Comparison of ENCODE assay signal across 9 cellular contexts in the genomic region with DNA sequence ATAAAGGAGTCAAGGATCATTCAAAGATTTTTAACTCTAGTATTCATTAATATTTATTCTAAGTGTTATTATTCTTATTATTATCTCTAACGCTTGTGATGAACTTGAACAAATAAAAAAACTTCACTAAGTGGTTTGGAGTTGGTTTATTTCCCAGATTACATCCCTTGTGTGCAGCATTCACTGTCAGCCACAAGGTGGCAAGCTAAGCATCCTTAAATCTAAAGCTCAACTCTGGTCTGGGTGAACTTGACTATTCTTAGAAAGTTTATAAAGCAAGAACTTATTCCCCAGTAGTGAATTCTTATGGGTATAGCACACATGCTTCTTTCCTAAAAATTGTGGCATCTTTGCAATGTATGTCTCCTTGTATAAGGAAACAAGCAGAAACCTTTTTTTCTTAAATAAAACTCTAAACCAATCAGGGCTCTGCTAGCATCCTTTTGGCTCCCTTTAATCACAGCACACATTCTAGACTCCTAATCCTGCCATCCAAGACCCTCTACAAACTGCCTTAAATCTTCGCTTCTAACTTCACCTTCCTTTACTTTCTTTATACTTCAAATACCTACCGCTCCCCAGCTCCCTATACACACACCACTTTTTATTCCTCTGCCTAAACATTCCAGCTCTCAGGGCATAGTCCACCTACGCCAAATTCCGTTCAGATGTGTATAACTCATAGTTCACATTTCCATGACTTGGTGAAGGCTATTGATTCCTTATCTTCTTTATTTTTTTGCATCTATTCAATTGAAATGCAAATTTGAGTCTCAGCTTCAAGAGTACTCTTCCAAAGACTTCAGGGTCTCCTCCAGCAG.
DNase-seq lines count a peak whose midpoint lies in the region; TF ChIP-seq lines count a peak whose summit lies in the region.
"Had no signal": no experiment of that assay in that cellular context is flagged by ENCODE, and none has a peak within 500 bp of the region (broad histone marks: within the 10 kb centered on the region; RNA-seq: fewer than 3 reads in every experiment).

No MANE protein-coding gene starts in this region.

- no peaks in the 10 kb centered on the region for H4K20me1 ChIP-seq in GM23248 (ENCODE audit: insufficient read depth)
- no peaks in the 10 kb centered on the region for H4K20me1 ChIP-seq in SK-N-SH (ENCODE audit: insufficient read depth)

- in situ Hi-C loops in GM23248 (cut with MboI), result loop anchor here (25.0 kb wide), 1 partner anchor 721 kb away; no protein-coding TSS in a partner anchor

- H3K4me3 ChIP-seq in GM23248 (no peak overlapping the region), SK-N-SH (ENCODE audit: low read depth in 2 of 2, low read length in 1 of 2) (no peak overlapping the region; a peak in 1 of 4 replicates), fibroblast of pulmonary artery (replicated peaks; ENCODE audit: low read depth, low read length) (no peak overlapping the region)

- TF ChIP-seq EP300 in SK-N-SH (IDR thresholded peaks at IDR 0.05; ENCODE audit: borderline replicate concordance in 1 of 2, low read depth in 1 of 2, low read length in 1 of 2), result no peak

- CTCF ChIA-PET in SK-N-SH (lab: Yijun Ruan, JAX), result interaction anchor here (0.8 to 5.2 kb wide), 31 partner anchors 8 to 1033 kb away, joined by 3 to 33 read pairs (median 4); no protein-coding TSS in a partner anchor

- H3K9me2 ChIP-seq in GM23248 (ENCODE audit: insufficient read depth), result no peaks in the 10 kb centered on the region
- H3K9me2 ChIP-seq in SK-N-SH, result no peaks in the 10 kb centered on the region

- no peaks in the 10 kb centered on the region for H3K36me3 ChIP-seq in GM23248 (ENCODE audit: low read depth)
- no peaks in the 10 kb centered on the region for H3K36me3 ChIP-seq in SK-N-SH (replicated peaks in 1 of 2; ENCODE audit: control insufficient read depth in 1 of 2, insufficient read depth in 2 of 2, low read length in 1 of 2)
- H3K36me3 ChIP-seq: neutrophil had no signal

- peak; percentile 82 for TF ChIP-seq RAD21 in SK-N-SH (IDR thresholded peaks at IDR 0.05; ENCODE audit: low read length)

- H3K4me1 ChIP-seq in GM23248 (ENCODE audit: insufficient read depth) (no peaks in the 10 kb centered on the region), SK-N-SH (ENCODE audit: control insufficient read depth in 1 of 2, insufficient read depth in 2 of 2, low read depth in 1 of 2, low read length in 1 of 2) (no peaks in the 10 kb centered on the region)

- no peaks in the 10 kb centered on the region for H3F3A ChIP-seq in GM23248 (ENCODE audit: insufficient read depth)
- no peaks in the 10 kb centered on the region for H3F3A ChIP-seq in SK-N-SH (replicated peaks; ENCODE audit: insufficient read depth)

- H3K9me3 ChIP-seq in GM23248 (ENCODE audit: low read depth) (no peaks in the 10 kb centered on the region), SK-N-SH (no peaks in the 10 kb centered on the region)
- H3K9me3 ChIP-seq: neutrophil had no signal

- POLR2A ChIA-PET in SK-N-SH (lab: Yijun Ruan, JAX), result no interaction called here

- H3K9ac ChIP-seq in GM23248 (no peak overlapping the region), SK-N-SH (no peak overlapping the region)

- TF ChIP-seq CTCF in SK-N-SH (IDR thresholded peaks at IDR 0.05), result peak; percentile 87
- TF ChIP-seq CTCF in fibroblast of pulmonary artery (IDR thresholded peaks at IDR 0.05; ENCODE audit: low read length, missing control alignments), result peak; percentile 96

- DNase-seq in A172 (ENCODE audit: low spot score), result peak; percentile 45
- DNase-seq in GDM1 (lab: John Stamatoyannopoulos, UW), result peak; percentile 30
- DNase-seq in GM23248, result peak; percentile 76
- DNase-seq in KG1 (lab: John Stamatoyannopoulos, UW), result peak; percentile 51
- peak; percentile 27 for DNase-seq in SK-N-SH
- DNase-seq in fibroblast of pulmonary artery (ENCODE audit: low read depth), result peak; percentile 66
- DNase-seq in pons (ENCODE audit: low spot score), result peak; percentile 70
- no peak for DNase-seq in activated T-cell treated with anti-CD3 and anti-CD28 coated beads, Interleukin-2, amount 50 U/mL, for 1 hour

- H3K27me3 ChIP-seq in GM23248 (replicated peaks; ENCODE audit: insufficient read depth) (peaks cover 8% of the 10 kb centered on the region; the same call in 1 of the 2 replicates), SK-N-SH (ENCODE audit: insufficient read depth) (no peaks in the 10 kb centered on the region)
- H3K27me3 ChIP-seq: neutrophil had no signal

- H2AFZ ChIP-seq in GM23248 (no peak overlapping the region), SK-N-SH (ENCODE audit: low read depth) (no peak overlapping the region)

- H3K4me2 ChIP-seq in GM23248 (ENCODE audit: unreplicated experiment) (no peak overlapping the region), SK-N-SH (no peak overlapping the region)

- 48 to 52% methylated on average over 5 of the region's 5 CpGs for whole genome bisulfite sequencing in GM23248 (ENCODE audit: low coverage in 1 of 2, low lambda C conversion rate in 2 of 2, missing lambda C conversion rate in 2 of 2), 2 experiments
- 49% methylated on average over 5 of the region's 5 CpGs for WGBS in SK-N-SH (ENCODE audit: low lambda C conversion rate)

- no peak overlapping the region for H3K27ac ChIP-seq in GM23248
- H3K27ac ChIP-seq in SK-N-SH (ENCODE audit: low read depth in 2 of 2, low read length in 1 of 2), result no peak overlapping the region
- H3K27ac ChIP-seq: neutrophil had no signal

- H3K79me2 ChIP-seq in GM23248 (ENCODE audit: insufficient read depth), result no peaks in the 10 kb centered on the region
- no peaks in the 10 kb centered on the region for H3K79me2 ChIP-seq in SK-N-SH (ENCODE audit: insufficient read depth)

TF ChIP-seq in SK-N-SH, 30 proteins besides CTCF, POLR2A, EP300 and RAD21:
- TF ChIP-seq SMC3 (IDR thresholded peaks at IDR 0.05; ENCODE audit: low read depth, low read length) (peak; percentile 58), FOXM1 (IDR thresholded peaks at IDR 0.05; ENCODE audit: low read depth) (no peak)
TF ChIP-seq in SK-N-SH: peak in this region for 1.
